ENCODE assay signal across 1 cellular context in the genomic region with DNA sequence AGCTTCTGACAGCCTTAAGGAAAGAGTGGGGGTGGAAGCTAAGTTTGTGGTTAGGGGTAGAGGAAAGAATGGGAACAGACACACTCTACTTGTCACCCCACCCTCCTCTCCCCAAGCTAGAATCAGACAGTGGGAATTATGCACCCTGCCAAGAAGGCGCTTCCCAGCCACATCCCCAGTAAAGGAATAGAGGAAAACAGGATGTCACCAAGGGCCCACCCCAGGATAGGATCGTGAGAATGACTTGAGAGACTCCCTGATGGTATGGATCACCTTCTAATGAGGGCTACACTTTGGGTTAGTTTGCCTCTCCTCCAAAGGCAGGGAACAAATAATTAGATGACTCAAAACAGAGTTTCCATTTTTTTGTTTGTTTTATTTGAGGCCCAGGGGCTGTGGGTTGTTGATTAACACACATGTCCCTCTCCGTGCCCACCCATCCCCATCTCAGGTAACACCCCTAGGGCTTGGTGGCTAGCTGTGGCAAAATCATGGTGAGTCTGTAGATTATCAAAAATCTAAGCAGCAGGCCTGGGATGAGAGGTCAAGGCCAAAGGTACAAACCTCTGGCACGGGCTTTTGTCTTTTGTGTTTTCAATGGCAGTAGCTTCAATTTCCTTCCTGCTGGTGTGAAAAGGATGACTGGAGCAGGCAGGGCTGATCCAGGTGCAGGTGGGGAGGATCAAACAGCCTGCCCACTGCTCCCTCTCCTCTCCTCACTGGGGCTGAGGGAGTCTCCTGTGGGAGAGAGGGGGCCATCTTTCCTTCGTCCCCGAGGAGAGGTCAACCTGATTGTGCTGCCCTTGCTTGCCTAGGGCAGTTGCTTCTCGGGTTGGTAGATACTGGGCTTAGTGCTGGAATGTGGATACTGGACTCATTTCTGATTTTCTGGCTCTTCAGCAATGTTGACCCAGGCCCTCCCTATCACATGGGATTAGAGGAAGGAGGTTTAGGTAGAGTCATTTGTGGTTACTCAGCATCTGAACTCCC.
TF ChIP-seq lines count a peak whose summit lies in the region.

No MANE protein-coding gene starts in this region.

TF ChIP-seq in HepG2, 621 proteins besides CTCF, POLR2A, EP300 and RAD21 (continued from another document and continues in another):
- TF ChIP-seq, protein P1, sequence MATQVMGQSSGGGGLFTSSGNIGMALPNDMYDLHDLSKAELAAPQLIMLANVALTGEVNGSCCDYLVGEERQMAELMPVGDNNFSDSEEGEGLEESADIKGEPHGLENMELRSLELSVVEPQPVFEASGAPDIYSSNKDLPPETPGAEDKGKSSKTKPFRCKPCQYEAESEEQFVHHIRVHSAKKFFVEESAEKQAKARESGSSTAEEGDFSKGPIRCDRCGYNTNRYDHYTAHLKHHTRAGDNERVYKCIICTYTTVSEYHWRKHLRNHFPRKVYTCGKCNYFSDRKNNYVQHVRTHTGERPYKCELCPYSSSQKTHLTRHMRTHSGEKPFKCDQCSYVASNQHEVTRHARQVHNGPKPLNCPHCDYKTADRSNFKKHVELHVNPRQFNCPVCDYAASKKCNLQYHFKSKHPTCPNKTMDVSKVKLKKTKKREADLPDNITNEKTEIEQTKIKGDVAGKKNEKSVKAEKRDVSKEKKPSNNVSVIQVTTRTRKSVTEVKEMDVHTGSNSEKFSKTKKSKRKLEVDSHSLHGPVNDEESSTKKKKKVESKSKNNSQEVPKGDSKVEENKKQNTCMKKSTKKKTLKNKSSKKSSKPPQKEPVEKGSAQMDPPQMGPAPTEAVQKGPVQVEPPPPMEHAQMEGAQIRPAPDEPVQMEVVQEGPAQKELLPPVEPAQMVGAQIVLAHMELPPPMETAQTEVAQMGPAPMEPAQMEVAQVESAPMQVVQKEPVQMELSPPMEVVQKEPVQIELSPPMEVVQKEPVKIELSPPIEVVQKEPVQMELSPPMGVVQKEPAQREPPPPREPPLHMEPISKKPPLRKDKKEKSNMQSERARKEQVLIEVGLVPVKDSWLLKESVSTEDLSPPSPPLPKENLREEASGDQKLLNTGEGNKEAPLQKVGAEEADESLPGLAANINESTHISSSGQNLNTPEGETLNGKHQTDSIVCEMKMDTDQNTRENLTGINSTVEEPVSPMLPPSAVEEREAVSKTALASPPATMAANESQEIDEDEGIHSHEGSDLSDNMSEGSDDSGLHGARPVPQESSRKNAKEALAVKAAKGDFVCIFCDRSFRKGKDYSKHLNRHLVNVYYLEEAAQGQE (IDR thresholded peaks at IDR 0.05; ENCODE audit: borderline replicate concordance in 1 of 2, low read depth in 1 of 2, low read length in 2 of 2) = no peak; a peak in 1 of 4 replicates
- TF ChIP-seq GABPA (IDR thresholded peaks at IDR 0.05; ENCODE audit: low read depth, low read length) (no peak), GABPA (CRISPR knock-in tag; IDR thresholded peaks at IDR 0.05; ENCODE audit: low read depth) (peak; percentile 61), U2AF2 (IDR thresholded peaks at IDR 0.05; ENCODE audit: low read depth, low read length) (no peak), ZNF503 (CRISPR knock-in tag; IDR thresholded peaks at IDR 0.05) (no peak; the same call in 1 of the 2 replicates), ARHGAP35 (CRISPR knock-in tag; IDR thresholded peaks at IDR 0.05; ENCODE audit: borderline replicate concordance) (no peak), SMYD3 (CRISPR knock-in tag; IDR thresholded peaks at IDR 0.05) (peak; percentile 91; the same call in 1 of the 2 replicates), ZNF674 (CRISPR knock-in tag; IDR thresholded peaks at IDR 0.05; ENCODE audit: low read depth) (no peak), ZNF607 (CRISPR knock-in tag; IDR thresholded peaks at IDR 0.05; ENCODE audit: borderline replicate concordance) (peak; percentile 40; the same call in 1 of the 2 replicates), SMAD3 (CRISPR knock-in tag; IDR thresholded peaks at IDR 0.05) (peak; percentile 80; the same call in 1 of the 2 replicates), FLYWCH1 (CRISPR knock-in tag; IDR thresholded peaks at IDR 0.05) (no peak), NRL (CRISPR knock-in tag; IDR thresholded peaks at IDR 0.05; ENCODE audit: borderline replicate concordance) (0 out of 2 replicates have a peak, but pooled peaks have one; percentile 51), HNRNPL (IDR thresholded peaks at IDR 0.05; ENCODE audit: low read depth, low read length) (no peak), ELF1 (CRISPR knock-in tag; IDR thresholded peaks at IDR 0.05) (peak; percentile 48), ZZZ3 (CRISPR knock-in tag; IDR thresholded peaks at IDR 0.05; ENCODE audit: borderline replicate concordance) (peak; percentile 39; the same call in 1 of the 2 replicates), NR2F2 (IDR thresholded peaks at IDR 0.05; ENCODE audit: borderline replicate concordance, low read depth) (peak; percentile 94), SALL1 (CRISPR knock-in tag; IDR thresholded peaks at IDR 0.05) (peak; percentile 99), NR0B2 (CRISPR knock-in tag; IDR thresholded peaks at IDR 0.05) (no peak), ZFP36L2 (CRISPR knock-in tag; IDR thresholded peaks at IDR 0.05) (peak; percentile 54; the same call in 1 of the 2 replicates), JUND (CRISPR knock-in tag; IDR thresholded peaks at IDR 0.05) (peak; percentile 65; the same call in 1 of the 2 replicates), CEBPZ (IDR thresholded peaks at IDR 0.05; ENCODE audit: low read length) (no peak), ZNF614 (CRISPR knock-in tag; IDR thresholded peaks at IDR 0.05; ENCODE audit: borderline replicate concordance) (peak; percentile 83), PRMT3 (CRISPR knock-in tag; IDR thresholded peaks at IDR 0.05; ENCODE audit: borderline replicate concordance, low read depth) (no peak), ZNF383 (CRISPR knock-in tag; IDR thresholded peaks at IDR 0.05; ENCODE audit: borderline replicate concordance) (peak; percentile 44; the same call in 1 of the 2 replicates), ZNF343 (CRISPR knock-in tag; IDR thresholded peaks at IDR 0.05) (peak; percentile 81; the same call in 1 of the 2 replicates), ZNF597 (CRISPR knock-in tag; IDR thresholded peaks at IDR 0.05) (no peak), ZNF296 (CRISPR knock-in tag; conservative IDR thresholded peaks at IDR 0.05) (no peak), ZIK1 (CRISPR knock-in tag; IDR thresholded peaks at IDR 0.05; ENCODE audit: borderline replicate concordance, low read depth) (no peak), FOXK1 (CRISPR knock-in tag; IDR thresholded peaks at IDR 0.05; ENCODE audit: borderline replicate concordance, low read depth) (peak; percentile 66), ZNF136 (CRISPR knock-in tag; IDR thresholded peaks at IDR 0.05; ENCODE audit: low read depth) (peak; percentile 83)
- TF ChIP-seq, protein P2, sequence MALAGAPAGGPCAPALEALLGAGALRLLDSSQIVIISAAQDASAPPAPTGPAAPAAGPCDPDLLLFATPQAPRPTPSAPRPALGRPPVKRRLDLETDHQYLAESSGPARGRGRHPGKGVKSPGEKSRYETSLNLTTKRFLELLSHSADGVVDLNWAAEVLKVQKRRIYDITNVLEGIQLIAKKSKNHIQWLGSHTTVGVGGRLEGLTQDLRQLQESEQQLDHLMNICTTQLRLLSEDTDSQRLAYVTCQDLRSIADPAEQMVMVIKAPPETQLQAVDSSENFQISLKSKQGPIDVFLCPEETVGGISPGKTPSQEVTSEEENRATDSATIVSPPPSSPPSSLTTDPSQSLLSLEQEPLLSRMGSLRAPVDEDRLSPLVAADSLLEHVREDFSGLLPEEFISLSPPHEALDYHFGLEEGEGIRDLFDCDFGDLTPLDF (CRISPR knock-in tag; IDR thresholded peaks at IDR 0.05) = peak; percentile 51; the same call in 1 of the 2 replicates
- TF ChIP-seq, protein P3, sequence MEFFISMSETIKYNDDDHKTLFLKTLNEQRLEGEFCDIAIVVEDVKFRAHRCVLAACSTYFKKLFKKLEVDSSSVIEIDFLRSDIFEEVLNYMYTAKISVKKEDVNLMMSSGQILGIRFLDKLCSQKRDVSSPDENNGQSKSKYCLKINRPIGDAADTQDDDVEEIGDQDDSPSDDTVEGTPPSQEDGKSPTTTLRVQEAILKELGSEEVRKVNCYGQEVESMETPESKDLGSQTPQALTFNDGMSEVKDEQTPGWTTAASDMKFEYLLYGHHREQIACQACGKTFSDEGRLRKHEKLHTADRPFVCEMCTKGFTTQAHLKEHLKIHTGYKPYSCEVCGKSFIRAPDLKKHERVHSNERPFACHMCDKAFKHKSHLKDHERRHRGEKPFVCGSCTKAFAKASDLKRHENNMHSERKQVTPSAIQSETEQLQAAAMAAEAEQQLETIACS (CRISPR knock-in tag; IDR thresholded peaks at IDR 0.05) = no peak
- TF ChIP-seq, protein P4, sequence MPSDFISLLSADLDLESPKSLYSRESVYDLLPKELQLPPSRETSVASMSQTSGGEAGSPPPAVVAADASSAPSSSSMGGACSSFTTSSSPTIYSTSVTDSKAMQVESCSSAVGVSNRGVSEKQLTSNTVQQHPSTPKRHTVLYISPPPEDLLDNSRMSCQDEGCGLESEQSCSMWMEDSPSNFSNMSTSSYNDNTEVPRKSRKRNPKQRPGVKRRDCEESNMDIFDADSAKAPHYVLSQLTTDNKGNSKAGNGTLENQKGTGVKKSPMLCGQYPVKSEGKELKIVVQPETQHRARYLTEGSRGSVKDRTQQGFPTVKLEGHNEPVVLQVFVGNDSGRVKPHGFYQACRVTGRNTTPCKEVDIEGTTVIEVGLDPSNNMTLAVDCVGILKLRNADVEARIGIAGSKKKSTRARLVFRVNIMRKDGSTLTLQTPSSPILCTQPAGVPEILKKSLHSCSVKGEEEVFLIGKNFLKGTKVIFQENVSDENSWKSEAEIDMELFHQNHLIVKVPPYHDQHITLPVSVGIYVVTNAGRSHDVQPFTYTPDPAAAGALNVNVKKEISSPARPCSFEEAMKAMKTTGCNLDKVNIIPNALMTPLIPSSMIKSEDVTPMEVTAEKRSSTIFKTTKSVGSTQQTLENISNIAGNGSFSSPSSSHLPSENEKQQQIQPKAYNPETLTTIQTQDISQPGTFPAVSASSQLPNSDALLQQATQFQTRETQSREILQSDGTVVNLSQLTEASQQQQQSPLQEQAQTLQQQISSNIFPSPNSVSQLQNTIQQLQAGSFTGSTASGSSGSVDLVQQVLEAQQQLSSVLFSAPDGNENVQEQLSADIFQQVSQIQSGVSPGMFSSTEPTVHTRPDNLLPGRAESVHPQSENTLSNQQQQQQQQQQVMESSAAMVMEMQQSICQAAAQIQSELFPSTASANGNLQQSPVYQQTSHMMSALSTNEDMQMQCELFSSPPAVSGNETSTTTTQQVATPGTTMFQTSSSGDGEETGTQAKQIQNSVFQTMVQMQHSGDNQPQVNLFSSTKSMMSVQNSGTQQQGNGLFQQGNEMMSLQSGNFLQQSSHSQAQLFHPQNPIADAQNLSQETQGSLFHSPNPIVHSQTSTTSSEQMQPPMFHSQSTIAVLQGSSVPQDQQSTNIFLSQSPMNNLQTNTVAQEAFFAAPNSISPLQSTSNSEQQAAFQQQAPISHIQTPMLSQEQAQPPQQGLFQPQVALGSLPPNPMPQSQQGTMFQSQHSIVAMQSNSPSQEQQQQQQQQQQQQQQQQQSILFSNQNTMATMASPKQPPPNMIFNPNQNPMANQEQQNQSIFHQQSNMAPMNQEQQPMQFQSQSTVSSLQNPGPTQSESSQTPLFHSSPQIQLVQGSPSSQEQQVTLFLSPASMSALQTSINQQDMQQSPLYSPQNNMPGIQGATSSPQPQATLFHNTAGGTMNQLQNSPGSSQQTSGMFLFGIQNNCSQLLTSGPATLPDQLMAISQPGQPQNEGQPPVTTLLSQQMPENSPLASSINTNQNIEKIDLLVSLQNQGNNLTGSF (CRISPR knock-in tag; IDR thresholded peaks at IDR 0.05) = 0 out of 2 replicates have a peak, but pooled peaks have one; percentile 63
